23 cellular contexts compared by ENCODE assay signal in genomic region chr16:66030036-66030435, GRCh38.
DNase-seq lines count a peak whose midpoint lies in the region; ATAC-seq and TF ChIP-seq lines count a peak whose summit lies in the region.
"Had no signal": no experiment of that assay in that cellular context is flagged by ENCODE, and none has a peak within 500 bp of the region (broad histone marks: within the 10 kb centered on the region; RNA-seq: fewer than 3 reads in every experiment).

No MANE protein-coding gene starts in this region.

- peak; percentile 16; the same call in 2 of the 3 replicates for ATAC-seq in SK-N-SH treated with all-trans-retinoic acid at 6 μM for 48 hours
- no peak for ATAC-seq in GM21367 (IDR thresholded peaks at IDR 0.05; ENCODE audit: unreplicated experiment)
- no peak for ATAC-seq in HG02938 (IDR thresholded peaks at IDR 0.05; ENCODE audit: unreplicated experiment)
- ATAC-seq: gastroesophageal sphincter had no signal

- H3K27ac Mint-ChIP-seq in glutamatergic neuron (ENCODE audit: unreplicated experiment) = no peak overlapping the region
- H3K27ac Mint-ChIP-seq: activated T-cell treated with anti-CD3 and anti-CD28 coated beads, Interleukin-2, amount 50 U/mL, for 24 hours had no signal

- H3K36me3 ChIP-seq in SK-N-SH (replicated peaks in 1 of 2; ENCODE audit: control insufficient read depth in 1 of 2, insufficient read depth in 2 of 2, low read length in 1 of 2) = no peaks in the 10 kb centered on the region
- H3K36me3 ChIP-seq: gastroesophageal sphincter had no signal

- peaks cover 0 to 3% of the 10 kb centered on the region in 2 experiments; a peak in 1 of 4 replicates for H3K4me1 ChIP-seq in SK-N-SH (ENCODE audit: control insufficient read depth in 1 of 2, insufficient read depth in 2 of 2, low read depth in 1 of 2, low read length in 1 of 2)

- no peak overlapping the region for H3K4me3 Mint-ChIP-seq in glutamatergic neuron (ENCODE audit: unreplicated experiment)
- H3K4me3 Mint-ChIP-seq: activated T-cell treated with anti-CD3 and anti-CD28 coated beads, Interleukin-2, amount 50 U/mL, for 24 hours; H9 had no signal

- no peak overlapping the region for H3K9ac ChIP-seq in SK-N-SH

- no peaks in the 10 kb centered on the region for H3K4me1 Mint-ChIP-seq in glutamatergic neuron (ENCODE audit: low read depth, unreplicated experiment)
- H3K4me1 Mint-ChIP-seq: H9 had no signal

- TF ChIP-seq CTCF in SK-N-SH (IDR thresholded peaks at IDR 0.05) (no peak), glutamatergic neuron (IDR thresholded peaks at IDR 0.05; ENCODE audit: partially characterized antibody, unreplicated experiment) (no peak)

- H3K9me3 ChIP-seq in SK-N-SH = no peaks in the 10 kb centered on the region

- H2AFZ ChIP-seq in SK-N-SH (ENCODE audit: low read depth) = no peak overlapping the region

- POLR2A ChIA-PET in SK-N-SH (lab: Yijun Ruan, JAX) = no interaction called here

- no peaks in the 10 kb centered on the region for H3K27me3 Mint-ChIP-seq in glutamatergic neuron (ENCODE audit: unreplicated experiment)
- H3K27me3 Mint-ChIP-seq: activated T-cell treated with anti-CD3 and anti-CD28 coated beads, Interleukin-2, amount 50 U/mL, for 24 hours had no signal

- no peak for TF ChIP-seq RAD21 in SK-N-SH (IDR thresholded peaks at IDR 0.05; ENCODE audit: low read length)

- H3K27ac ChIP-seq in SK-N-SH (ENCODE audit: low read depth in 2 of 2, low read length in 1 of 2) = no peak overlapping the region
- H3K27ac ChIP-seq: C4-2B, gastroesophageal sphincter, RWPE1 had no signal

- TF ChIP-seq EP300 in SK-N-SH (IDR thresholded peaks at IDR 0.05; ENCODE audit: borderline replicate concordance in 1 of 2, low read depth in 1 of 2, low read length in 1 of 2) = no peak

- CTCF ChIA-PET in SK-N-SH (lab: Yijun Ruan, JAX) = no interaction called here

- no peaks in the 10 kb centered on the region for H3K9me2 ChIP-seq in SK-N-SH

- H3F3A ChIP-seq in SK-N-SH (replicated peaks; ENCODE audit: insufficient read depth) = peaks cover 12% of the 10 kb centered on the region

- no peaks in the 10 kb centered on the region for H3K27me3 ChIP-seq in SK-N-SH (ENCODE audit: insufficient read depth)
- H3K27me3 ChIP-seq: gastroesophageal sphincter had no signal

- no peak overlapping the region for H3K4me2 ChIP-seq in SK-N-SH

- H4K20me1 ChIP-seq in SK-N-SH (ENCODE audit: insufficient read depth) = no peaks in the 10 kb centered on the region

- H3K4me3 ChIP-seq in SK-N-SH (ENCODE audit: low read depth in 2 of 2, low read length in 1 of 2) = no peak overlapping the region
- H3K4me3 ChIP-seq: gastroesophageal sphincter had no signal

- no peaks in the 10 kb centered on the region for H3K9me3 Mint-ChIP-seq in glutamatergic neuron (ENCODE audit: unreplicated experiment)

- no peak for DNase-seq in SK-N-SH
- DNase-seq in amniotic epithelial cell (ENCODE audit: low read depth) = peak; percentile 58
- peak; percentile 19 for DNase-seq in hepatic stellate cell (ENCODE audit: low spot score)
- DNase-seq in smooth muscle cell of the brain vasculature (ENCODE audit: low read depth, low spot score) = peak; percentile 56
- DNase-seq in glutamatergic neuron = no peak
- DNase-seq: activated naive CD4-positive, alpha-beta T cell treated with Interleukin-2 at 50 U/mL for 16 hours; activated T-cell treated with anti-CD3 and anti-CD28 coated beads, Interleukin-2, amount 50 U/mL, for 24 hours; anterior cingulate cortex; H9; KBM-7; kidney glomerular epithelial cell; mammary epithelial cell; NCI-H1436 treated with DMSO at 0.1 percent for 48 hours; NCI-H2171; NCI-H526; occipital lobe; trophoblast cell had no signal

- WGBS in SK-N-SH (ENCODE audit: low lambda C conversion rate) = 58% methylated on average over 4 of the region's 4 CpGs

- no peaks in the 10 kb centered on the region for H3K79me2 ChIP-seq in SK-N-SH (ENCODE audit: insufficient read depth)

- no peaks in the 10 kb centered on the region for H3K36me3 Mint-ChIP-seq in glutamatergic neuron (ENCODE audit: unreplicated experiment)

TF ChIP-seq in SK-N-SH treated with all-trans-retinoic acid at 6 μM for 48 hours, 23 proteins besides CTCF, POLR2A, EP300 and RAD21:
- TF ChIP-seq CSRNP3 (CRISPR knock-in tag; IDR thresholded peaks at IDR 0.05) = no peak
- TF ChIP-seq SNAI2 (CRISPR knock-in tag; IDR thresholded peaks at IDR 0.05) = no peak
- TF ChIP-seq ISL1 (CRISPR knock-in tag; IDR thresholded peaks at IDR 0.05) = no peak
- TF ChIP-seq OSR1 (CRISPR knock-in tag; IDR thresholded peaks at IDR 0.05) = no peak
- TF ChIP-seq TOX (CRISPR knock-in tag; IDR thresholded peaks at IDR 0.05; ENCODE audit: borderline replicate concordance) = no peak
- TF ChIP-seq ESRRG (CRISPR knock-in tag; IDR thresholded peaks at IDR 0.05) = no peak

TF ChIP-seq in SK-N-SH, 30 proteins besides CTCF, POLR2A, EP300 and RAD21:
- TF ChIP-seq FOXJ3 (CRISPR knock-in tag; IDR thresholded peaks at IDR 0.05) (no peak), SIN3A (IDR thresholded peaks at IDR 0.05; ENCODE audit: borderline replicate concordance, low read depth, low read length) (no peak), NFIC (IDR thresholded peaks at IDR 0.05; ENCODE audit: borderline replicate concordance) (no peak), MAX (IDR thresholded peaks at IDR 0.05; ENCODE audit: low read depth) (no peak), JUND (IDR thresholded peaks at IDR 0.05) (no peak), MXI1 (IDR thresholded peaks at IDR 0.05; ENCODE audit: low read depth, low read length) (no peak), YY1 (IDR thresholded peaks at IDR 0.05; ENCODE audit: low read depth) (no peak), ZBTB33 (IDR thresholded peaks at IDR 0.05; ENCODE audit: borderline replicate concordance, low read depth) (no peak), TCF12 (IDR thresholded peaks at IDR 0.05) (no peak), REST (IDR thresholded peaks at IDR 0.05; ENCODE audit: low read depth, low read length) (no peak), POLR2AphosphoS5 (IDR thresholded peaks at IDR 0.05; ENCODE audit: low read depth, low read length) (no peak), TAF1 (IDR thresholded peaks at IDR 0.05; ENCODE audit: borderline replicate concordance, low read depth, low read length) (no peak), RXRA (IDR thresholded peaks at IDR 0.05; ENCODE audit: borderline replicate concordance, low read depth) (no peak)

Comparison
In these comparisons a context has a peak if more than half of its experiments do, and no peak if none do; other contexts are left out.
1. DNase-seq: peak in amniotic epithelial cell (single experiment), hepatic stellate cell (single experiment) and smooth muscle cell of the brain vasculature (single experiment); none in SK-N-SH (single experiment) and glutamatergic neuron (single experiment).